16 cellular contexts compared by ENCODE assay signal in genomic region chr15:34754171-34754580, GRCh38. TPM values are rescaled to one million over a fixed set of nuclear protein-coding genes. Genes with fewer than 3 reads are reported as not detected.
A peak's percentile ranks its signal among the peaks of the same experiment; 100 is the strongest.
DNase-seq lines count a peak whose midpoint lies in the region; TF ChIP-seq lines count a peak whose summit lies in the region.
"Had no signal": no experiment of that assay in that cellular context is flagged by ENCODE, and none has a peak within 500 bp of the region (broad histone marks: within the 10 kb centered on the region; RNA-seq: fewer than 3 reads in every experiment).

No MANE protein-coding gene starts in this region.

- H3K79me2 ChIP-seq in MM.1S (ENCODE audit: low read length) (no peaks in the 10 kb centered on the region), hepatocyte (no peaks in the 10 kb centered on the region), parathyroid adenoma (no peaks in the 10 kb centered on the region)

- H3K36me3 ChIP-seq in MM.1S (replicated peaks; ENCODE audit: insufficient read depth, low read length) (no peaks in the 10 kb centered on the region), hepatocyte (replicated peaks; ENCODE audit: insufficient read depth, low read depth) (no peaks in the 10 kb centered on the region), parathyroid adenoma (ENCODE audit: control insufficient read depth, insufficient read depth, low read length) (no peaks in the 10 kb centered on the region)

- H3K27me3 ChIP-seq in MM.1S (replicated peaks; ENCODE audit: insufficient read depth, low read length) (peaks cover 5% of the 10 kb centered on the region; the same call in 1 of the 2 replicates), hepatocyte (peaks cover 59% of the 10 kb centered on the region), parathyroid adenoma (ENCODE audit: control insufficient read depth, insufficient read depth, low read length) (peaks cover 9% of the 10 kb centered on the region)

- H3K9me3 ChIP-seq in MM.1S (replicated peaks; ENCODE audit: insufficient read depth, low read length) (no peaks in the 10 kb centered on the region), hepatocyte (ENCODE audit: low read depth) (no peaks in the 10 kb centered on the region), parathyroid adenoma (ENCODE audit: control insufficient read depth, low read length) (no peaks in the 10 kb centered on the region)

- TF ChIP-seq CTCF in MM.1S (IDR thresholded peaks at IDR 0.05; ENCODE audit: low read length) (no peak), hepatocyte (IDR thresholded peaks at IDR 0.05; ENCODE audit: poor library complexity) (no peak), parathyroid adenoma (IDR thresholded peaks at IDR 0.05) (no peak)

- DNase-seq in DMS53 (lab: John Stamatoyannopoulos, UW) (peak; percentile 40), DMS53 treated with DMSO at 0.1 percent for 48 hours (lab: John Stamatoyannopoulos, UW; ENCODE audit: unreplicated experiment) (no peak), MM.1S (no peak), hepatocyte (ENCODE audit: low spot score) (no peak), DMS153 treated with DMSO at 0.1 percent for 48 hours (lab: John Stamatoyannopoulos, UW; ENCODE audit: unreplicated experiment) (no peak), hepatic stellate cell (ENCODE audit: low spot score) (no peak), mesenteric fat pad (ENCODE audit: low spot score) (no peak)
- DNase-seq: 8988T, kidney glomerular epithelial cell, natural killer cell, NCI-H2107, PC-3, small intestine had no signal

- 8% methylated on average over 16 of the region's 27 CpGs for WGBS in hepatocyte (ENCODE audit: low lambda C conversion rate, missing lambda C conversion rate)

- no peaks in the 10 kb centered on the region for H3F3A ChIP-seq in MM.1S (ENCODE audit: insufficient read depth, low read length)

- H3K27ac ChIP-seq in MM.1S (ENCODE audit: low read length) = no peak overlapping the region
- no peak overlapping the region for H3K27ac ChIP-seq in hepatocyte
- no peak overlapping the region for H3K27ac ChIP-seq in parathyroid adenoma

- H3K4me3 ChIP-seq in MM.1S (ENCODE audit: low read length) (no peak overlapping the region), hepatocyte (peak overlapping the region; percentile 23), parathyroid adenoma (ENCODE audit: low read depth, low read length) (no peak overlapping the region)

- H3K9me2 ChIP-seq in MM.1S (replicated peaks; ENCODE audit: insufficient read depth, low read length) (no peaks in the 10 kb centered on the region), hepatocyte (replicated peaks; ENCODE audit: insufficient read depth) (no peaks in the 10 kb centered on the region)

- H3K9ac ChIP-seq in MM.1S (ENCODE audit: low read length) (no peak overlapping the region), parathyroid adenoma (no peak overlapping the region)

- H2AFZ ChIP-seq in MM.1S (ENCODE audit: low read length) = no peak overlapping the region
- H2AFZ ChIP-seq in hepatocyte = no peak overlapping the region
- H2AFZ ChIP-seq in parathyroid adenoma = peak overlapping the region; percentile 74

- no peaks in the 10 kb centered on the region for H4K20me1 ChIP-seq in MM.1S (ENCODE audit: insufficient read depth, low read length)
- no peaks in the 10 kb centered on the region for H4K20me1 ChIP-seq in hepatocyte (ENCODE audit: insufficient read depth, poor library complexity, severe bottlenecking)

- 0 out of 2 replicates have a peak overlapping the region, but pooled peaks have one; percentile 11 for H3K4me2 ChIP-seq in MM.1S (ENCODE audit: low read depth, low read length)
- H3K4me2 ChIP-seq in hepatocyte = peak overlapping the region; percentile 95
- H3K4me2 ChIP-seq in parathyroid adenoma (ENCODE audit: low read length) = no peak overlapping the region

- no peaks in the 10 kb centered on the region for H3K4me1 ChIP-seq in MM.1S (ENCODE audit: low read length)
- peaks cover 5% of the 10 kb centered on the region for H3K4me1 ChIP-seq in hepatocyte (ENCODE audit: insufficient read depth)
- no peaks in the 10 kb centered on the region for H3K4me1 ChIP-seq in parathyroid adenoma

RNA-seq across cellular contexts. Expression of gene GJD2, which starts 0.6 kb away (rescaled TPM):
- 0.07 TPM in 1 of 2 replicates, not detected in the other for total RNA-seq in hepatocyte
- not detected in 2 replicates for polyA plus RNA-seq in hepatocyte
- not detected for total RNA-seq in mesenteric fat pad
- total RNA-seq: activated CD4-positive, alpha-beta T cell treated with anti-CD3 and anti-CD28 coated beads for 36 hours; fibroblast of villous mesenchyme; natural killer cell; PC-3 had no signal

RNA-seq across cellular contexts. Expression of gene ACTC1, which starts 41.2 kb away (rescaled TPM):
- total RNA-seq in hepatocyte (0.96 and 1.7 TPM in 2 replicates), mesenteric fat pad (0.55 TPM)
- polyA plus RNA-seq in hepatocyte = 4.7 and 5.0 TPM in 2 replicates
- total RNA-seq: activated CD4-positive, alpha-beta T cell treated with anti-CD3 and anti-CD28 coated beads for 36 hours; natural killer cell; PC-3 had no signal
